Comparison of ENCODE assay signal across 12 cellular contexts in genomic region chr14:59427653-59428578, GRCh38. TPM values are rescaled to one million over a fixed set of nuclear protein-coding genes. Genes with fewer than 3 reads are reported as not detected.
DNase-seq lines count a peak whose midpoint lies in the region; ATAC-seq and TF ChIP-seq lines count a peak whose summit lies in the region.
"Had no signal": no experiment of that assay in that cellular context is flagged by ENCODE, and none has a peak within 500 bp of the region (broad histone marks: within the 10 kb centered on the region; RNA-seq: fewer than 3 reads in every experiment).

No MANE protein-coding gene starts in this region.

- peaks cover 22% of the 10 kb centered on the region for H3K4me1 ChIP-seq in SJSA1 (replicated peaks)
- no peaks in the 10 kb centered on the region for H3K4me1 ChIP-seq in prostate gland (replicated peaks)
- H3K4me1 ChIP-seq: lower lobe of right lung had no signal

- WGBS in prostate gland: 71% methylated on average over 13 of the region's 13 CpGs

- ATAC-seq in GM19351 (IDR thresholded peaks at IDR 0.05; ENCODE audit: unreplicated experiment): no peak

- H3K36me3 ChIP-seq in SJSA1 (no peaks in the 10 kb centered on the region), prostate gland (no peaks in the 10 kb centered on the region)
- H3K36me3 ChIP-seq: lower lobe of right lung had no signal

- TF ChIP-seq POLR2A in prostate gland (IDR thresholded peaks at IDR 0.05): no peak

- DNase-seq in EL: peak; percentile 56
- DNase-seq in SJSA1 (ENCODE audit: low read depth in 1 of 2, low spot score in 2 of 2): peak in 1 of 2 experiments; percentile 59
- peak; percentile 81 for DNase-seq in foreskin fibroblast
- DNase-seq in prostate gland (ENCODE audit: low spot score): no peak
- no peak for DNase-seq in SK-N-DZ (ENCODE audit: low spot score)
- DNase-seq in MV-4-11 (lab: John Stamatoyannopoulos, UW): no peak
- no peak for DNase-seq in activated effector memory CD4-positive, alpha-beta T cell treated with anti-CD3 and anti-CD28 coated beads, Interleukin-2, amount 50 U/mL, for 16 hours
- DNase-seq: activated CD4-positive, alpha-beta T cell treated with anti-CD3 and anti-CD28 coated beads for 1 hour; activated naive CD4-positive, alpha-beta T cell treated with anti-CD3 and anti-CD28 coated beads, Interleukin-2, amount 10 ng/mL, durations not matched to agents 7 days and 5 days; lower lobe of right lung; NCI-H1930 had no signal

- H3K27me3 ChIP-seq in SJSA1 (replicated peaks) (no peaks in the 10 kb centered on the region), prostate gland (replicated peaks; ENCODE audit: insufficient read depth) (no peaks in the 10 kb centered on the region)

- no peak for TF ChIP-seq CTCF in foreskin fibroblast (IDR thresholded peaks at IDR 0.05; ENCODE audit: low read depth, low read length)
- no peak for TF ChIP-seq CTCF in prostate gland (IDR thresholded peaks at IDR 0.05)

- no peak overlapping the region for H3K4me3 ChIP-seq in SJSA1
- no peak overlapping the region for H3K4me3 ChIP-seq in foreskin fibroblast (ENCODE audit: low read depth in 1 of 2, low read length in 2 of 2)
- no peak overlapping the region for H3K4me3 ChIP-seq in prostate gland
- H3K4me3 ChIP-seq: lower lobe of right lung had no signal

- intact Hi-C loops in prostate gland (cut with DNase I): loop anchor here (5.0 kb wide), 4 partner anchors 51 to 296 kb away; partner anchors contain the start of gene DAAM1

- peak overlapping the region; percentile 38; the same call in 1 of the 2 replicates for H3K27ac ChIP-seq in SJSA1
- peak overlapping the region; percentile 34 to 39 for H3K27ac ChIP-seq in prostate gland
- H3K27ac ChIP-seq: lower lobe of right lung had no signal

- no peaks in the 10 kb centered on the region for H3K9me3 ChIP-seq in SJSA1 (replicated peaks)
- no peaks in the 10 kb centered on the region for H3K9me3 ChIP-seq in prostate gland
- H3K9me3 ChIP-seq: lower lobe of right lung had no signal

RNA-seq across cellular contexts. Expression of gene GPR135, which starts 37.3 kb away (rescaled TPM):
- 1.8 and 2.7 TPM in 2 replicates for total RNA-seq in SJSA1 (2014; rRNA removed; shearing (Covaris generic))
- 10 to 100 TPM in 1 of 2 donors, 1 to 10 TPM in 1; 2.3 to 12.4 TPM for total RNA-seq in prostate gland
- 0.79 and 3.0 TPM in 2 replicates for polyA plus RNA-seq in SK-N-DZ (2014; cell fraction: cytosol; rRNA removed)
- polyA plus RNA-seq in SK-N-DZ (2014; cell fraction: nucleus; rRNA removed): 4.4 and 4.7 TPM in 2 replicates

RNA-seq across cellular contexts. Expression of gene L3HYPDH, which starts 56.3 kb away (rescaled TPM):
- 58.6 and 65.9 TPM in 2 replicates for total RNA-seq in SJSA1 (2014; rRNA removed; shearing (Covaris generic))
- total RNA-seq in prostate gland: 10 to 100 TPM; 34.6 to 50.3 TPM
- polyA plus RNA-seq in SK-N-DZ (2014; cell fraction: cytosol; rRNA removed): 10.6 and 19.5 TPM in 2 replicates
- 92.9 and 96.1 TPM in 2 replicates for polyA plus RNA-seq in SK-N-DZ (2014; cell fraction: nucleus; rRNA removed)

RNA-seq across cellular contexts. Expression of gene JKAMP, which starts 56.4 kb away (rescaled TPM):
- 112 and 116 TPM in 2 replicates for total RNA-seq in SJSA1 (2014; rRNA removed; shearing (Covaris generic))
- 10 to 100 TPM; 73.9 to 86.0 TPM for total RNA-seq in prostate gland
- polyA plus RNA-seq in SK-N-DZ (2014; cell fraction: cytosol; rRNA removed): 80.7 and 91.4 TPM in 2 replicates
- polyA plus RNA-seq in SK-N-DZ (2014; cell fraction: nucleus; rRNA removed): 76.9 and 96.0 TPM in 2 replicates

Comparison
In these comparisons a context has a peak if more than half of its experiments do, and no peak if none do; other contexts are left out.
1. DNase-seq: peak in EL (single experiment) and foreskin fibroblast (2 of 2); none in prostate gland (single experiment), SK-N-DZ (single experiment), MV-4-11 (single experiment) and activated effector memory CD4-positive, alpha-beta T cell treated with anti-CD3 and anti-CD28 coated beads, Interleukin-2, amount 50 U/mL, for 16 hours (single experiment).